1 cellular context compared by ENCODE assay signal in genomic region chr7:108417926-108418325, GRCh38.
TF ChIP-seq lines count a peak whose summit lies in the region.

No MANE protein-coding gene starts in this region.

TF ChIP-seq in endothelial cell of umbilical vein, 7 proteins besides CTCF, POLR2A, EP300 and RAD21:
- TF ChIP-seq MAX (IDR thresholded peaks at IDR 0.05; ENCODE audit: insufficient read depth, insufficient read length) = no peak
- TF ChIP-seq GATA2 (IDR thresholded peaks at IDR 0.05; ENCODE audit: insufficient read depth, insufficient read length, low read depth, low read length) = no peak
- TF ChIP-seq FOS (IDR thresholded peaks at IDR 0.05; ENCODE audit: borderline replicate concordance, insufficient read depth, low read length) = no peak
- TF ChIP-seq POLR2AphosphoS5 (IDR thresholded peaks at IDR 0.05; ENCODE audit: insufficient read depth, low read depth, low read length) = no peak
- TF ChIP-seq MYC (IDR thresholded peaks at IDR 0.05; ENCODE audit: low read depth, low read length) = no peak
- no peak for TF ChIP-seq EZH2 (IDR thresholded peaks at IDR 0.05; ENCODE audit: borderline replicate concordance, low read depth, low read length, severe bottlenecking)
- TF ChIP-seq JUN (IDR thresholded peaks at IDR 0.05; ENCODE audit: borderline replicate concordance, insufficient read depth, insufficient read length, low read depth) = no peak
